In the genomic region with DNA sequence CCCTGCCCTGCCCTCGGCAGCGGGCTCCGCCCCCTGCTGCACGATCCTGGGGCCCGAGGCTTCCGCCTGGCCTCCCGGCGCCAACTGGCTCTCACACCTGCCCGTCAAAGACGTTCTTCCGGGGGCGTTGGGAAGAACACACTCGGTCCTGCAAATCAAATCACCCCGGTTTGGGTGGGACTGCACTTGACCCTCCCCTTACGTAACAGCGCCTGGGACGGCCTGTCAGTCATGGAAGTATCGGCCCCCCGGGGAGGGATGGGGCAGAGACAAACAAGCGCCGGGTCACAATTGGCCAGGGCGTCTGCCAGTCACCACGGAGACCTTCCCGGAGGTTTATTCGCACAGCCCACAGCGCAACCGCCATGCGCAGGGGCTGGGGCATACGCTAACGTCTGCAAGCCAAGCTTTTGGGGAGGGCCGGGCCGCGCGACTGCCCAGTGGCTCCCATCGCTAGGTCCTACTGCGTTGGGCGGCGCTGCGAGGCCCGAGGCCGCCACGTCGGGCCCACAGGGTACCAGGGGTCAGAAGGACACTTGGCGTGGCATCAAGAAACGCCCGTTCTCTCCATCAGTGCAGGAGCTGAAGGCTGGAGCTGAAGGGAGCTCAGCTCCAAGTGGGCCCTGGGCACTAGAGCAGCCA, we compare ENCODE assay signal across 1 cellular context.
TF ChIP-seq lines count a peak whose summit lies in the region.

No MANE protein-coding gene starts in this region.

TF ChIP-seq in HepG2, 621 proteins besides CTCF, POLR2A, EP300 and RAD21 (continued from another document and continues in another):
- no peak for TF ChIP-seq HNF4G (IDR thresholded peaks at IDR 0.05; ENCODE audit: borderline replicate concordance, low read depth, low read length)
- 0 out of 2 replicates have a peak, but pooled peaks have one; percentile 41 for TF ChIP-seq HNF4G (CRISPR knock-in tag; IDR thresholded peaks at IDR 0.05; ENCODE audit: borderline replicate concordance, low read depth)
- TF ChIP-seq JDP2 (CRISPR knock-in tag; IDR thresholded peaks at IDR 0.05; ENCODE audit: borderline replicate concordance) = no peak; the same call in 1 of the 2 replicates
- TF ChIP-seq, protein P1, sequence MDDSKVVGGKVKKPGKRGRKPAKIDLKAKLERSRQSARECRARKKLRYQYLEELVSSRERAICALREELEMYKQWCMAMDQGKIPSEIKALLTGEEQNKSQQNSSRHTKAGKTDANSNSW (CRISPR knock-in tag; IDR thresholded peaks at IDR 0.05; ENCODE audit: borderline replicate concordance) = peak; percentile 94; the same call in 1 of the 2 replicates
- peak; percentile 77 for TF ChIP-seq ZNF331 (CRISPR knock-in tag; IDR thresholded peaks at IDR 0.05)
- TF ChIP-seq ZFX (CRISPR knock-in tag; IDR thresholded peaks at IDR 0.05; ENCODE audit: low read depth) = peak; percentile 96
- TF ChIP-seq IRF2 (CRISPR knock-in tag; IDR thresholded peaks at IDR 0.05) = 0 out of 2 replicates have a peak, but pooled peaks have one; percentile 63
- TF ChIP-seq NFE2 (CRISPR knock-in tag; IDR thresholded peaks at IDR 0.05) = no peak
- no peak for TF ChIP-seq SNAPC2 (CRISPR knock-in tag; IDR thresholded peaks at IDR 0.05)
- no peak for TF ChIP-seq NFIB (CRISPR knock-in tag; IDR thresholded peaks at IDR 0.05; ENCODE audit: borderline replicate concordance)
- TF ChIP-seq KDM5B (CRISPR knock-in tag; IDR thresholded peaks at IDR 0.05; ENCODE audit: borderline replicate concordance) = peak; percentile 66; the same call in 1 of the 2 replicates
- TF ChIP-seq KDM6A (CRISPR knock-in tag; IDR thresholded peaks at IDR 0.05; ENCODE audit: low read depth) = no peak
- TF ChIP-seq HCFC1 (IDR thresholded peaks at IDR 0.05; ENCODE audit: low read depth, low read length) = 0 out of 2 replicates have a peak, but pooled peaks have one; percentile 23
- no peak for TF ChIP-seq ZNF432 (CRISPR knock-in tag; IDR thresholded peaks at IDR 0.05; ENCODE audit: borderline replicate concordance)
- peak; percentile 93 for TF ChIP-seq ZFY (CRISPR knock-in tag; IDR thresholded peaks at IDR 0.05)
- TF ChIP-seq KDM5A (IDR thresholded peaks at IDR 0.05; ENCODE audit: borderline replicate concordance, low read length) = peak; percentile 5; the same call in 1 of the 2 replicates
- no peak for TF ChIP-seq NR1H2 (CRISPR knock-in tag; IDR thresholded peaks at IDR 0.05; ENCODE audit: borderline replicate concordance, low read depth)
- peak; percentile 93; the same call in 1 of the 2 replicates for TF ChIP-seq ZNF274 (CRISPR knock-in tag; IDR thresholded peaks at IDR 0.05)
- TF ChIP-seq SIN3B (IDR thresholded peaks at IDR 0.05; ENCODE audit: low read length) = no peak
- no peak for TF ChIP-seq ZNF530 (CRISPR knock-in tag; IDR thresholded peaks at IDR 0.05; ENCODE audit: low read depth)
- TF ChIP-seq, protein P2, sequence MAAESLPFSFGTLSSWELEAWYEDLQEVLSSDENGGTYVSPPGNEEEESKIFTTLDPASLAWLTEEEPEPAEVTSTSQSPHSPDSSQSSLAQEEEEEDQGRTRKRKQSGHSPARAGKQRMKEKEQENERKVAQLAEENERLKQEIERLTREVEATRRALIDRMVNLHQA (CRISPR knock-in tag; IDR thresholded peaks at IDR 0.05) = no peak
- TF ChIP-seq, protein P3, sequence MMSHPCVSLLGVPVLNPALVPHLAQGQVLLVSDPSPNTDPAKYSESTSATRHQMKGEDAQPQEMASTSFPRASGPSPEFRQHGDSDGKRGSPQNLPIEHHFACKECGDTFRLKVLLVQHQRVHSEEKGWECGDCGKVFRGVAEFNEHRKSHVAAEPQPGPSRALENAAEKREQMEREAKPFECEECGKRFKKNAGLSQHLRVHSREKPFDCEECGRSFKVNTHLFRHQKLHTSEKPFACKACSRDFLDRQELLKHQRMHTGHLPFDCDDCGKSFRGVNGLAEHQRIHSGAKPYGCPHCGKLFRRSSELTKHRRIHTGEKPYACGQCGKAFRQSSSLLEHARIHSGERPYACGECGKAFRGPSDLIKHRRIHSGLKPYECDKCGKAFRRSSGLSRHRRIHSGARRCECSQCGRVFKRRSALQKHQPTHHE (CRISPR knock-in tag; IDR thresholded peaks at IDR 0.05; ENCODE audit: borderline replicate concordance) = peak; percentile 42; the same call in 1 of the 2 replicates
- TF ChIP-seq ZNF343 (CRISPR knock-in tag; IDR thresholded peaks at IDR 0.05) = 0 out of 2 replicates have a peak, but pooled peaks have one; percentile 26
- peak; percentile 79 for TF ChIP-seq SALL2 (CRISPR knock-in tag; IDR thresholded peaks at IDR 0.05)
- TF ChIP-seq ZNF891 (CRISPR knock-in tag; IDR thresholded peaks at IDR 0.05) = 0 out of 2 replicates have a peak, but pooled peaks have one; percentile 76
- TF ChIP-seq ZNF746 (CRISPR knock-in tag; IDR thresholded peaks at IDR 0.05) = peak; percentile 84; the same call in 1 of the 2 replicates
- TF ChIP-seq XBP1 (CRISPR knock-in tag; IDR thresholded peaks at IDR 0.05) = no peak; the same call in 1 of the 2 replicates
- TF ChIP-seq, protein P4, sequence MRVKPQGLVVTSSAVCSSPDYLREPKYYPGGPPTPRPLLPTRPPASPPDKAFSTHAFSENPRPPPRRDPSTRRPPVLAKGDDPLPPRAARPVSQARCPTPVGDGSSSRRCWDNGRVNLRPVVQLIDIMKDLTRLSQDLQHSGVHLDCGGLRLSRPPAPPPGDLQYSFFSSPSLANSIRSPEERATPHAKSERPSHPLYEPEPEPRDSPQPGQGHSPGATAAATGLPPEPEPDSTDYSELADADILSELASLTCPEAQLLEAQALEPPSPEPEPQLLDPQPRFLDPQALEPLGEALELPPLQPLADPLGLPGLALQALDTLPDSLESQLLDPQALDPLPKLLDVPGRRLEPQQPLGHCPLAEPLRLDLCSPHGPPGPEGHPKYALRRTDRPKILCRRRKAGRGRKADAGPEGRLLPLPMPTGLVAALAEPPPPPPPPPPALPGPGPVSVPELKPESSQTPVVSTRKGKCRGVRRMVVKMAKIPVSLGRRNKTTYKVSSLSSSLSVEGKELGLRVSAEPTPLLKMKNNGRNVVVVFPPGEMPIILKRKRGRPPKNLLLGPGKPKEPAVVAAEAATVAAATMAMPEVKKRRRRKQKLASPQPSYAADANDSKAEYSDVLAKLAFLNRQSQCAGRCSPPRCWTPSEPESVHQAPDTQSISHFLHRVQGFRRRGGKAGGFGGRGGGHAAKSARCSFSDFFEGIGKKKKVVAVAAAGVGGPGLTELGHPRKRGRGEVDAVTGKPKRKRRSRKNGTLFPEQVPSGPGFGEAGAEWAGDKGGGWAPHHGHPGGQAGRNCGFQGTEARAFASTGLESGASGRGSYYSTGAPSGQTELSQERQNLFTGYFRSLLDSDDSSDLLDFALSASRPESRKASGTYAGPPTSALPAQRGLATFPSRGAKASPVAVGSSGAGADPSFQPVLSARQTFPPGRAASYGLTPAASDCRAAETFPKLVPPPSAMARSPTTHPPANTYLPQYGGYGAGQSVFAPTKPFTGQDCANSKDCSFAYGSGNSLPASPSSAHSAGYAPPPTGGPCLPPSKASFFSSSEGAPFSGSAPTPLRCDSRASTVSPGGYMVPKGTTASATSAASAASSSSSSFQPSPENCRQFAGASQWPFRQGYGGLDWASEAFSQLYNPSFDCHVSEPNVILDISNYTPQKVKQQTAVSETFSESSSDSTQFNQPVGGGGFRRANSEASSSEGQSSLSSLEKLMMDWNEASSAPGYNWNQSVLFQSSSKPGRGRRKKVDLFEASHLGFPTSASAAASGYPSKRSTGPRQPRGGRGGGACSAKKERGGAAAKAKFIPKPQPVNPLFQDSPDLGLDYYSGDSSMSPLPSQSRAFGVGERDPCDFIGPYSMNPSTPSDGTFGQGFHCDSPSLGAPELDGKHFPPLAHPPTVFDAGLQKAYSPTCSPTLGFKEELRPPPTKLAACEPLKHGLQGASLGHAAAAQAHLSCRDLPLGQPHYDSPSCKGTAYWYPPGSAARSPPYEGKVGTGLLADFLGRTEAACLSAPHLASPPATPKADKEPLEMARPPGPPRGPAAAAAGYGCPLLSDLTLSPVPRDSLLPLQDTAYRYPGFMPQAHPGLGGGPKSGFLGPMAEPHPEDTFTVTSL (CRISPR knock-in tag; IDR thresholded peaks at IDR 0.05; ENCODE audit: borderline replicate concordance) = no peak
- peak; percentile 91; the same call in 1 of the 2 replicates for TF ChIP-seq YEATS2 (CRISPR knock-in tag; IDR thresholded peaks at IDR 0.05; ENCODE audit: borderline replicate concordance)
- TF ChIP-seq, protein P5, sequence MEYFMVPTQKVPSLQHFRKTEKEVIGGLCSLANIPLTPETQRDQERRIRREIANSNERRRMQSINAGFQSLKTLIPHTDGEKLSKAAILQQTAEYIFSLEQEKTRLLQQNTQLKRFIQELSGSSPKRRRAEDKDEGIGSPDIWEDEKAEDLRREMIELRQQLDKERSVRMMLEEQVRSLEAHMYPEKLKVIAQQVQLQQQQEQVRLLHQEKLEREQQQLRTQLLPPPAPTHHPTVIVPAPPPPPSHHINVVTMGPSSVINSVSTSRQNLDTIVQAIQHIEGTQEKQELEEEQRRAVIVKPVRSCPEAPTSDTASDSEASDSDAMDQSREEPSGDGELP (IDR thresholded peaks at IDR 0.05; ENCODE audit: borderline replicate concordance, low read depth) = no peak; the same call in 1 of the 2 replicates
- TF ChIP-seq SRSF9 (IDR thresholded peaks at IDR 0.05; ENCODE audit: borderline replicate concordance, insufficient read depth, low read depth, low read length, poor library complexity, severe bottlenecking) = no peak
- no peak for TF ChIP-seq NFIC (IDR thresholded peaks at IDR 0.05; ENCODE audit: low read length)
- TF ChIP-seq BRCA1 (CRISPR knock-in tag; IDR thresholded peaks at IDR 0.05) = 0 out of 2 replicates have a peak, but pooled peaks have one; percentile 62
- TF ChIP-seq, protein P6, sequence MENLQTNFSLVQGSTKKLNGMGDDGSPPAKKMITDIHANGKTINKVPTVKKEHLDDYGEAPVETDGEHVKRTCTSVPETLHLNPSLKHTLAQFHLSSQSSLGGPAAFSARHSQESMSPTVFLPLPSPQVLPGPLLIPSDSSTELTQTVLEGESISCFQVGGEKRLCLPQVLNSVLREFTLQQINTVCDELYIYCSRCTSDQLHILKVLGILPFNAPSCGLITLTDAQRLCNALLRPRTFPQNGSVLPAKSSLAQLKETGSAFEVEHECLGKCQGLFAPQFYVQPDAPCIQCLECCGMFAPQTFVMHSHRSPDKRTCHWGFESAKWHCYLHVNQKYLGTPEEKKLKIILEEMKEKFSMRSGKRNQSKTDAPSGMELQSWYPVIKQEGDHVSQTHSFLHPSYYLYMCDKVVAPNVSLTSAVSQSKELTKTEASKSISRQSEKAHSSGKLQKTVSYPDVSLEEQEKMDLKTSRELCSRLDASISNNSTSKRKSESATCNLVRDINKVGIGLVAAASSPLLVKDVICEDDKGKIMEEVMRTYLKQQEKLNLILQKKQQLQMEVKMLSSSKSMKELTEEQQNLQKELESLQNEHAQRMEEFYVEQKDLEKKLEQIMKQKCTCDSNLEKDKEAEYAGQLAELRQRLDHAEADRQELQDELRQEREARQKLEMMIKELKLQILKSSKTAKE (CRISPR knock-in tag; IDR thresholded peaks at IDR 0.05; ENCODE audit: borderline replicate concordance) = peak; percentile 73
- peak; percentile 68 for TF ChIP-seq ZNF781 (CRISPR knock-in tag; IDR thresholded peaks at IDR 0.05; ENCODE audit: borderline replicate concordance, not compliant biosample characterization)
- TF ChIP-seq, protein P7, sequence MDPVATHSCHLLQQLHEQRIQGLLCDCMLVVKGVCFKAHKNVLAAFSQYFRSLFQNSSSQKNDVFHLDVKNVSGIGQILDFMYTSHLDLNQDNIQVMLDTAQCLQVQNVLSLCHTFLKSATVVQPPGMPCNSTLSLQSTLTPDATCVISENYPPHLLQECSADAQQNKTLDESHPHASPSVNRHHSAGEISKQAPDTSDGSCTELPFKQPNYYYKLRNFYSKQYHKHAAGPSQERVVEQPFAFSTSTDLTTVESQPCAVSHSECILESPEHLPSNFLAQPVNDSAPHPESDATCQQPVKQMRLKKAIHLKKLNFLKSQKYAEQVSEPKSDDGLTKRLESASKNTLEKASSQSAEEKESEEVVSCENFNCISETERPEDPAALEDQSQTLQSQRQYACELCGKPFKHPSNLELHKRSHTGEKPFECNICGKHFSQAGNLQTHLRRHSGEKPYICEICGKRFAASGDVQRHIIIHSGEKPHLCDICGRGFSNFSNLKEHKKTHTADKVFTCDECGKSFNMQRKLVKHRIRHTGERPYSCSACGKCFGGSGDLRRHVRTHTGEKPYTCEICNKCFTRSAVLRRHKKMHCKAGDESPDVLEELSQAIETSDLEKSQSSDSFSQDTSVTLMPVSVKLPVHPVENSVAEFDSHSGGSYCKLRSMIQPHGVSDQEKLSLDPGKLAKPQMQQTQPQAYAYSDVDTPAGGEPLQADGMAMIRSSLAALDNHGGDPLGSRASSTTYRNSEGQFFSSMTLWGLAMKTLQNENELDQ (CRISPR knock-in tag; IDR thresholded peaks at IDR 0.05; ENCODE audit: borderline replicate concordance) = no peak
- 0 out of 2 replicates have a peak, but pooled peaks have one; percentile 48 for TF ChIP-seq FOXJ3 (CRISPR knock-in tag; IDR thresholded peaks at IDR 0.05; ENCODE audit: borderline replicate concordance)
- peak; percentile 66; the same call in 1 of the 2 replicates for TF ChIP-seq SOX5 (CRISPR knock-in tag; IDR thresholded peaks at IDR 0.05; ENCODE audit: borderline replicate concordance)
- peak; percentile 58; the same call in 1 of the 2 replicates for TF ChIP-seq HDAC1 (CRISPR knock-in tag; IDR thresholded peaks at IDR 0.05)
- TF ChIP-seq ZNF510 (CRISPR knock-in tag; IDR thresholded peaks at IDR 0.05; ENCODE audit: low read depth) = peak; percentile 91; the same call in 1 of the 2 replicates
- TF ChIP-seq, protein P8, sequence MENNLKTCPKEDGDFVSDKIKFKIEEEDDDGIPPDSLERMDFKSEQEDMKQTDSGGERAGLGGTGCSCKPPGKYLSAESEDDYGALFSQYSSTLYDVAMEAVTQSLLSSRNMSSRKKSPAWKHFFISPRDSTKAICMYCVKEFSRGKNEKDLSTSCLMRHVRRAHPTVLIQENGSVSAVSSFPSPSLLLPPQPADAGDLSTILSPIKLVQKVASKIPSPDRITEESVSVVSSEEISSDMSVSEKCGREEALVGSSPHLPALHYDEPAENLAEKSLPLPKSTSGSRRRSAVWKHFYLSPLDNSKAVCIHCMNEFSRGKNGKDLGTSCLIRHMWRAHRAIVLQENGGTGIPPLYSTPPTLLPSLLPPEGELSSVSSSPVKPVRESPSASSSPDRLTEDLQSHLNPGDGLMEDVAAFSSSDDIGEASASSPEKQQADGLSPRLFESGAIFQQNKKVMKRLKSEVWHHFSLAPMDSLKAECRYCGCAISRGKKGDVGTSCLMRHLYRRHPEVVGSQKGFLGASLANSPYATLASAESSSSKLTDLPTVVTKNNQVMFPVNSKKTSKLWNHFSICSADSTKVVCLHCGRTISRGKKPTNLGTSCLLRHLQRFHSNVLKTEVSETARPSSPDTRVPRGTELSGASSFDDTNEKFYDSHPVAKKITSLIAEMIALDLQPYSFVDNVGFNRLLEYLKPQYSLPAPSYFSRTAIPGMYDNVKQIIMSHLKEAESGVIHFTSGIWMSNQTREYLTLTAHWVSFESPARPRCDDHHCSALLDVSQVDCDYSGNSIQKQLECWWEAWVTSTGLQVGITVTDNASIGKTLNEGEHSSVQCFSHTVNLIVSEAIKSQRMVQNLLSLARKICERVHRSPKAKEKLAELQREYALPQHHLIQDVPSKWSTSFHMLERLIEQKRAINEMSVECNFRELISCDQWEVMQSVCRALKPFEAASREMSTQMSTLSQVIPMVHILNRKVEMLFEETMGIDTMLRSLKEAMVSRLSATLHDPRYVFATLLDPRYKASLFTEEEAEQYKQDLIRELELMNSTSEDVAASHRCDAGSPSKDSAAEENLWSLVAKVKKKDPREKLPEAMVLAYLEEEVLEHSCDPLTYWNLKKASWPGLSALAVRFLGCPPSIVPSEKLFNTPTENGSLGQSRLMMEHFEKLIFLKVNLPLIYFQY (CRISPR knock-in tag; IDR thresholded peaks at IDR 0.05; ENCODE audit: borderline replicate concordance) = peak; percentile 88
